ENCODE assay signal across 1 cellular context in the genomic region with DNA sequence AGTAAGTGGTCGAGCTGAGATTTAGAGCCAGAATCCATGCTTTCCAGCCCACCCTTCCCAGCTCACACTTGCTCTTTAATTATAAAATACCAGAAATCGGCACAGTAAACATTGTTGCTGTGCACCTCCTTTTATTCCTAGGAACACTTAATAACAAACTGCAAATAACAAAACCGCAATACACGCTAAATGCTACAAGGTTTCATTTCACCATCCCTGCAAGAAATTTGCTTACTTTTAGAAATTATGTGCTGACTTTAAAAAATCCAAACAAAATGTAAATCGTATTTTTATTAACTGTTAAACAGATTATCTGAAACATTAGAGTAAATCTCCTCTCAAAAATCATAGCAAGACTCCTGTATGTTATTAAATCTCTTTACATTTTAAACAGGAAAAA.
A peak's percentile ranks its signal among the peaks of the same experiment; 100 is the strongest.
TF ChIP-seq lines count a peak whose summit lies in the region.

No MANE protein-coding gene starts in this region.

TF ChIP-seq in IMR-90, 13 proteins besides CTCF, POLR2A, EP300 and RAD21:
- no peak for TF ChIP-seq BHLHE40 (IDR thresholded peaks at IDR 0.05; ENCODE audit: low read depth, low read length)
- TF ChIP-seq MAFK (IDR thresholded peaks at IDR 0.05; ENCODE audit: low read depth, low read length), result peak; percentile 58; the same call in 1 of the 2 replicates
